Comparison of ENCODE assay signal across 8 cellular contexts in the genomic region with DNA sequence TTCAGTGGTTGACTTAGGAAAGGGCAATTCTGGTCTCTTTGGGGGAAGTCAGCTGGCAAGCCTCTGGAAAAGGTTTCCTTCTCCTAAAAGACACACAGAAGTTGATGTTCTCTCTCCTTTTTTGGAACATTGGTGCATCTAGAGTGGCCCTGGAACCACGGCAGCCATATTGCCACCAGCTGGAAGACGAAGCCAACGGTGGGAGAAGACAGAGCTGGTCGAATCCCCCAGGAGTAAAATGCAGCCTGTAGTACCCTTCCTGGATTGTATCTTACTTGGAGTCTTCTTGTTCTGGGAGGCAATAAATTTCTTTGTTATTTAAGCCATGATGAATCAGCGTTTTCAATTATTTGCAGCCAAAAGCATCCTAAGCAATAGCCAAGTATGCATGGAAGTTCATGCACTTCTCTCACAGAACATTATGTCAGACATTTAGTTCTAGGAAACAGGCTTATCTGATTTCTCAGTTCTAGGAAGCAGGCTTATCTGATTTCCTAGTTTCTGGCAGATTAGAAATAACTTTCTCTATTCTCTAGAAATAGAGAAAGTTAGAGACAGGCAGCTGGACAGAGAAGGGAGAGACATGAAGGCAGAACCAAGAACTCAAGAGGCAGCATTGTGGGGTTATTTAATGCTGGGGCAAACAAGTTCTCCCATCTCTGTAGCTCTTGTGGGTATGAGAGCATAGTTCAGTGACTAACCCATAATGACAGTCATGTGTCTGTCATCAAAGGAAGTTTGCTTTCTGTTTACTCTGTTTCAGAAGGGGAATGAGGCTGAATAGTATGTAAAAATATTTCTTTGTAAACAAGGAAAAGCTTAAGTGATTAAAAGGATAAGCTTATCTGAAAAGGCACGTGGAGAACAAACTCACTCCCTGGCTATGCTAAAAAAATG. TPM values are rescaled to one million over a fixed set of nuclear protein-coding genes. Genes with fewer than 3 reads are reported as not detected.
DNase-seq lines count a peak whose midpoint lies in the region; ATAC-seq and TF ChIP-seq lines count a peak whose summit lies in the region.

No MANE protein-coding gene starts in this region.

- 63 to 67% methylated on average over 6 of the region's 6 CpGs for WGBS in transverse colon (ENCODE audit: low coverage in 1 of 2), 2 donors

- ATAC-seq in left cardiac atrium (peak; percentile 27 to 58), Right ventricle myocardium inferior (no peak), HG02884 (IDR thresholded peaks at IDR 0.05; ENCODE audit: unreplicated experiment) (peak; percentile 59), Panc1 (peak; percentile 91)

- H3K27ac ChIP-seq in Panc1 (ENCODE audit: low read length) (peak overlapping the region; percentile 49), transverse colon (peak overlapping the region; percentile 55 to 77 (median 65))

- no peaks in the 10 kb centered on the region for H3K27me3 ChIP-seq in Panc1 (ENCODE audit: control insufficient read depth, insufficient read depth, low read length)
- no peaks in the 10 kb centered on the region for H3K27me3 ChIP-seq in transverse colon

- POLR2A ChIA-PET in Panc1 (lab: Charles Lee): interaction anchor here (0.9 kb wide), 1 partner anchor 40 kb away, joined by 3 read pairs; the partner anchor contains the start of gene NABP1

- intact Hi-C loops in left cardiac atrium (cut with DNase I) (no loop called here), Right ventricle myocardium inferior (cut with DNase I) (no loop called here), Panc1 (cut with micrococcal nuclease; ENCODE audit: unreplicated experiment) (no loop called here), transverse colon (cut with DNase I; ENCODE audit: low total_unique reads) (no loop called here)

- no TSS peak for BruUV-seq in Panc1 (replicated peaks; lab: Mats Ljungman, UMichigan)

- H3K9me3 ChIP-seq in Panc1 (ENCODE audit: control insufficient read depth, insufficient read depth, low read depth, low read length): no peaks in the 10 kb centered on the region
- H3K9me3 ChIP-seq in transverse colon: no peaks in the 10 kb centered on the region

- TF ChIP-seq POLR2A in erythroblast (IDR thresholded peaks at IDR 0.05; ENCODE audit: low read length) (peak; percentile 32), transverse colon (IDR thresholded peaks at IDR 0.05) (no peak)

- CTCF ChIA-PET in Panc1 (lab: Charles Lee): no interaction called here

- DNase-seq in left cardiac atrium (no peak), Right ventricle myocardium inferior (ENCODE audit: missing footprints) (no peak), Panc1 (ENCODE audit: low read depth, low spot score) (peak; percentile 87), erythroblast (lab: John Stamatoyannopoulos, UW) (peak; percentile 87 to 89), transverse colon (no peak), nucleus accumbens (lab: John Stamatoyannopoulos, UW) (no peak)
- no peak for DNase-seq in stimulated activated CD4-positive, alpha-beta T cell treated with anti-CD3 and anti-CD28 coated beads, Interleukin-1b, Interleukin-23, amount 100 ng/mL, for 48 hours

- H3K36me3 ChIP-seq in Panc1 (ENCODE audit: control insufficient read depth, insufficient read depth, low read length) (no peaks in the 10 kb centered on the region), transverse colon (no peaks in the 10 kb centered on the region)

- no peak for TF ChIP-seq EP300 in transverse colon (IDR thresholded peaks at IDR 0.05; ENCODE audit: low read depth)

- TF ChIP-seq CTCF in Panc1 (IDR thresholded peaks at IDR 0.05): no peak
- no peak for TF ChIP-seq CTCF in transverse colon (IDR thresholded peaks at IDR 0.05)

- H3K4me3 ChIP-seq in Panc1 (ENCODE audit: low read depth in 2 of 2, low read length in 2 of 2) (no peak overlapping the region), transverse colon (no peak overlapping the region)

- peaks cover 18% of the 10 kb centered on the region for H3K4me1 ChIP-seq in Panc1 (ENCODE audit: control insufficient read depth, insufficient read depth, low read length)
- peaks cover 9 to 35% (median 16%) of the 10 kb centered on the region in 4 donors for H3K4me1 ChIP-seq in transverse colon

- in situ Hi-C loops in Panc1 (cut with HindIII; ENCODE audit: low pct_unique_long_range_greater_than_20kb, low sequenced_read_pairs) (no loop called here), transverse colon (cut with MboI; ENCODE audit: low pct_ligation_motif_present in 1 of 4, low pct_unique_long_range_greater_than_20kb in 1 of 4, low sequenced_read_pairs in 3 of 4) (no loop called here)

RNA-seq across cellular contexts. Expression of gene NABP1, which starts 40.5 kb away (rescaled TPM):
- total RNA-seq in left cardiac atrium: 10 to 100 TPM; 16.2 to 19.8 TPM
- 5.1 TPM for total RNA-seq in Right ventricle myocardium inferior
- 38.7 TPM for total RNA-seq in Panc1 (2021; ENCODE audit: unreplicated experiment)
- polyA plus RNA-seq in Panc1 (2012; ENCODE audit: insufficient read length): 10.0 TPM
- 10 to 100 TPM in 3 of 4 donors, under 1 TPM in 1; 1.00 to 55.6 (median 33.0) TPM for total RNA-seq in transverse colon

Comparison
In these comparisons a context has a peak if more than half of its experiments do, and no peak if none do; other contexts are left out.
1. DNase-seq: peak in Panc1 (single experiment) and erythroblast (2 of 2); none in left cardiac atrium (single experiment), Right ventricle myocardium inferior (single experiment), transverse colon (single experiment), stimulated activated CD4-positive, alpha-beta T cell treated with anti-CD3 and anti-CD28 coated beads, Interleukin-1b, Interleukin-23, amount 100 ng/mL, for 48 hours (single experiment) and nucleus accumbens (0 of 56).